ENCODE assay signal across 1 cellular context in the genomic region with DNA sequence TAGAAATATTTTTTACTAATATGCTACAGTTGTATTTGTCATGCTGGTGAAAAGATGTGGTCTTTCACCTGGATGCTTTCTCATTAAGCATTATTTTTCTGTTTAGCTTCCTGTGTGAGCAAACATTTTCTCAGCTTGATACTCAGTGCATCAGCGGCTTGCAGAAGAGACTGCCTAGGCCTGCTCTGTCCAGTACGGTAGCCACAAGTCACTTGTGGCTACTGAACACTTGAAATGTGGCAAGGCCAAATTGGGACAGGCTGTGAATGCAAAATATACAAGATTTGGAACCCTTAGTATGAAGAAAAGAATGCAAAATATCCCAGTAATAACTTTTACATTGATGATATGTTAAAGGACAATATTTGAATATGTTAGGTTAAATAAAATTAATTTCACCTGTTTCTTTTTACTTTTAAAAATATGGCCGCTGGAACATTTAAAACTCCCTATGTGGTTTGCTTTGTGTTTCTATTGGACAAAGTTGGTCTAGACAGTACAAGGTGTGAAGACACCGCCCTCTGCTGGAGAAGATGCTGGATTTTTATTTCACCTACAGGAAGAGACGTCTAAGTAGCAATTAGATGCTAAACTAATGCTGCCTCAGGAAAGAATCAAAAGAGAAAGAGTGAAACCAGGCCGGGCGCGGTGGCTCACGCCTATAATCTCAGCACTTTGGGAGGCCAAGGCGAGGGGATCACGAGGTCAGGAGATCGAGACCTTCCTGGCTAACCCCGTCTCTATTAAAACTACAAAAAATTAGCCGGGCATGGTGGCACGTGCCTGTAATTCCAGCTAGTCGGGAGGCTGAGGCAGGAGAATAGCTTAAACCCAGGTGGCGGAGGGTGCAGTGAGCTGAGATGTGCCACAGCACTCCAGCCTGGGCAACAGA.
A peak's percentile ranks its signal among the peaks of the same experiment; 100 is the strongest.
TF ChIP-seq lines count a peak whose summit lies in the region.

No MANE protein-coding gene starts in this region.

TF ChIP-seq in GM12878, 131 proteins besides CTCF, POLR2A, EP300 and RAD21 (continued from another document):
- TF ChIP-seq E2F4 (IDR thresholded peaks at IDR 0.05; ENCODE audit: low read depth, low read length) = 0 out of 2 replicates have a peak, but pooled peaks have one; percentile 22
- no peak for TF ChIP-seq RCOR1 (conservative IDR thresholded peaks at IDR 0.05; ENCODE audit: low read depth, low read length)
- peak; percentile 87 for TF ChIP-seq YY1 (IDR thresholded peaks at IDR 0.05; ENCODE audit: low read depth, low read length)
- TF ChIP-seq PAX5 (IDR thresholded peaks at IDR 0.05; ENCODE audit: borderline replicate concordance, low read depth, low read length) = no peak
- TF ChIP-seq CREM (IDR thresholded peaks at IDR 0.05; ENCODE audit: low read depth) = no peak
- TF ChIP-seq NFYA (IDR thresholded peaks at IDR 0.05; ENCODE audit: borderline replicate concordance, low read depth, low read length) = no peak
- peak; percentile 82 for TF ChIP-seq RUNX3 (IDR thresholded peaks at IDR 0.05; ENCODE audit: low read length)
- peak; percentile 60; the same call in 1 of the 2 replicates for TF ChIP-seq IKZF1 (conservative IDR thresholded peaks at IDR 0.05)
- TF ChIP-seq BCL11A (IDR thresholded peaks at IDR 0.05; ENCODE audit: low read depth, low read length) = no peak
- TF ChIP-seq, protein P1, sequence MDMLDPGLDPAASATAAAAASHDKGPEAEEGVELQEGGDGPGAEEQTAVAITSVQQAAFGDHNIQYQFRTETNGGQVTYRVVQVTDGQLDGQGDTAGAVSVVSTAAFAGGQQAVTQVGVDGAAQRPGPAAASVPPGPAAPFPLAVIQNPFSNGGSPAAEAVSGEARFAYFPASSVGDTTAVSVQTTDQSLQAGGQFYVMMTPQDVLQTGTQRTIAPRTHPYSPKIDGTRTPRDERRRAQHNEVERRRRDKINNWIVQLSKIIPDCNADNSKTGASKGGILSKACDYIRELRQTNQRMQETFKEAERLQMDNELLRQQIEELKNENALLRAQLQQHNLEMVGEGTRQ (IDR thresholded peaks at IDR 0.05; ENCODE audit: borderline replicate concordance, low read depth, low read length) = no peak
- TF ChIP-seq BACH1 (IDR thresholded peaks at IDR 0.05; ENCODE audit: borderline replicate concordance) = peak; percentile 58
- TF ChIP-seq GATAD2B (conservative IDR thresholded peaks at IDR 0.05; ENCODE audit: low read depth) = no peak
- no peak for TF ChIP-seq JUND (IDR thresholded peaks at IDR 0.05; ENCODE audit: low read depth, low read length)
- no peak for TF ChIP-seq ZNF622 (IDR thresholded peaks at IDR 0.05)
- no peak for TF ChIP-seq ZNF207 (IDR thresholded peaks at IDR 0.05; ENCODE audit: borderline replicate concordance)
- TF ChIP-seq RB1 (IDR thresholded peaks at IDR 0.05; ENCODE audit: borderline replicate concordance) = 0 out of 2 replicates have a peak, but pooled peaks have one; percentile 28
- TF ChIP-seq MYC (IDR thresholded peaks at IDR 0.05; ENCODE audit: insufficient read depth, insufficient read length, insufficient replicate concordance, low read length, severe bottlenecking) = no peak
- TF ChIP-seq ATF2 (IDR thresholded peaks at IDR 0.05; ENCODE audit: low read length) = peak; percentile 33; the same call in 1 of the 2 replicates
- peak; percentile 28 to 68; a peak in 3 of 4 replicates for TF ChIP-seq BHLHE40 (IDR thresholded peaks at IDR 0.05; ENCODE audit: borderline replicate concordance in 1 of 2, low read depth in 2 of 2, low read length in 1 of 2)
